In the genomic region with DNA sequence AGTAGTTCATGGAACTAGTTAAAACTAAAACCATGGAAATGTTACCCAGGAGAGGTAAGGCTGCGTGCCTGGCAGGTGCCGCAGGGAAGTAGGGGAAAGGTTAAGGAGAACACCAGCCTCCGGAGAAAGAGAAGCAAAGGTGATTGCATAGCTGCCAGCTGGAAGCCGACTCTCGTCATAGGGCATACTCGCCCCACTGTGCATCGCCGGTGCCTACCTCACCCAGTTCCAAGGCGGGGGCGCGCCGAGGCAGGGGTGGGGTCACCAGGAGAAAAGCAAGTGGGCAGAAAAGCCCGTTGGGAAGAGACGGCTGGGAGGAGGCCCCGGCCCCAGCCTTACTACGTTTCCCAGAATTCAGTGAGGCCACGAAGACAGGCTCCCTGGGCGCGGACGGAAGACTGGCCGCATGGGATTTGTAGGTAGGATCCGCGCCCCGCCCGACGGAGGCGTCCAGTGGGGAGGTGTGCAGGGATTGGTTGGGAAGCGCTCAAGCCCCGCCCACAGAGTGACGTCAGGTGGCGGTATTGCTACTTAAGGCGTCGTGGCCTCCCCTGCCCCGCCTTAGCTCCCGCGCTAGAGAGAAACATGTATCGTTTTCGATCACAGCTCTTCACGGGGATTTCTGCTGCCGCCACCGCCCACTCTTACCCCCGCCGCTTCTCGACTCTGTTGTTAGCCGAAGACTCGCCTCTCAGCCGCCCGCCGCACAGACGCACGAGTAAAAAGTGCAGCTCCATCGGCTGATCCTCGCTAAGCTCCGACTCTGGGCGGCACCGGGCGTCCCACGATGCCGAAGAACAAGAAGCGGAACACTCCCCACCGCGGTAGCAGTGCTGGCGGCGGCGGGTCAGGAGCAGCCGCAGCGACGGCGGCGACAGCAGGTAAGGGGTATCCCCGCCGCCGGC, we compare ENCODE assay signal across 8 cellular contexts. TPM values are rescaled to one million over a fixed set of nuclear protein-coding genes. Genes with fewer than 3 reads are reported as not detected.
DNase-seq lines count a peak whose midpoint lies in the region; TF ChIP-seq lines count a peak whose summit lies in the region.

A gene with protein sequence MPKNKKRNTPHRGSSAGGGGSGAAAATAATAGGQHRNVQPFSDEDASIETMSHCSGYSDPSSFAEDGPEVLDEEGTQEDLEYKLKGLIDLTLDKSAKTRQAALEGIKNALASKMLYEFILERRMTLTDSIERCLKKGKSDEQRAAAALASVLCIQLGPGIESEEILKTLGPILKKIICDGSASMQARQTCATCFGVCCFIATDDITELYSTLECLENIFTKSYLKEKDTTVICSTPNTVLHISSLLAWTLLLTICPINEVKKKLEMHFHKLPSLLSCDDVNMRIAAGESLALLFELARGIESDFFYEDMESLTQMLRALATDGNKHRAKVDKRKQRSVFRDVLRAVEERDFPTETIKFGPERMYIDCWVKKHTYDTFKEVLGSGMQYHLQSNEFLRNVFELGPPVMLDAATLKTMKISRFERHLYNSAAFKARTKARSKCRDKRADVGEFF (plus strand): TSS at position 559 of the 905 bp plus-strand sequence. CDS start 229 bp downstream, at position 788.

- CTCF ChIA-PET in activated CD8-positive, alpha-beta memory T cell treated with anti-CD3 and anti-CD28 coated beads for 36 hours (lab: Charles Lee): interaction anchor here (1.5 kb wide), 1 partner anchor 37 kb away, joined by 3 read pairs; no protein-coding TSS in a partner anchor

- DNase-seq in CMK (ENCODE audit: low read depth) (peak; percentile 93), GM20000 (ENCODE audit: low spot score) (peak; percentile 90), HT-29 (ENCODE audit: low spot score) (peak; percentile 100), NOMO-1 (lab: John Stamatoyannopoulos, UW; ENCODE audit: unreplicated experiment in 2 of 2) (peak; percentile 78 to 87), lung microvascular endothelial cell (ENCODE audit: low read depth in 2 of 2) (peak; percentile 99)
- peak; percentile 98 for DNase-seq in effector CD8-positive, alpha-beta T cell (lab: John Stamatoyannopoulos, UW)
- DNase-seq in stimulated activated CD4-positive, alpha-beta T cell treated with anti-CD3 and anti-CD28 coated beads, TNF-alpha, amount 100 ng/mL, for 48 hours (ENCODE audit: low read depth in 3 of 3): peak; percentile 96 to 98 (median 96)

- TF ChIP-seq CTCF in GM20000 (IDR thresholded peaks at IDR 0.05; ENCODE audit: extremely low read depth, missing control alignments): no peak

- POLR2A ChIA-PET in activated CD8-positive, alpha-beta memory T cell treated with anti-CD3 and anti-CD28 coated beads for 36 hours (lab: Charles Lee): interaction anchor here (0.6 to 2.8 kb wide), 6 partner anchors 10 to 490 kb away, joined by 3 to 19 read pairs (median 4); a partner anchor contains a TSS

RNA-seq across cellular contexts. Expression of the gene that starts here (rescaled TPM):
- 54.8 and 58.9 TPM in 2 replicates for total RNA-seq in HT-29 (2014; rRNA removed; shearing (Covaris generic))
- total RNA-seq in activated CD8-positive, alpha-beta memory T cell treated with anti-CD3 and anti-CD28 coated beads for 36 hours: 10 to 100 TPM; 51.1 to 61.5 TPM
- 18.7 and 38.9 TPM in 2 replicates for total RNA-seq in lung microvascular endothelial cell

Comparison
In these comparisons a context has a peak if more than half of its experiments do, and no peak if none do; other contexts are left out.
1. Peak in every context shown above with its lines: DNase-seq.